Comparison of ENCODE assay signal across 22 cellular contexts in the genomic region with DNA sequence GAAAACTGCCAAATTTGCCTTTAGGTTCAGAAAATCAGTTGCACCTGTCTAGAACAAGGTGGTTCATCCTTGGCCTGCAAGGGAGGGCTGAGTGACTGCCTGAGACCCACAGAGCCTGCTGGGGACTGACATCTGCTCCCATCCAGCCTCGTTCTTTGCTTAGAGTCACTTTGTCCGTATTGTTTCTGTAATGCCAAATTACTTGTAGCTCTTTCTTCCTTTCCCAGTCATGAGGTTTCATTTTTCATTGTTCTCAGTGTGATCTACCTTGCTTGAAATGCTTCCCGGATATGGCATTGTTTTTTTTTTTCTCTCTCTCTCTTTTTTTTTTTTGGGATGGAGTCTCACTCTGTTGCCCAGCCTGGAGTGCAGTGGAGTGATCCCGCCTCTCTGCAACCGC. TPM values are rescaled to one million over a fixed set of nuclear protein-coding genes. Genes with fewer than 3 reads are reported as not detected.
A peak's percentile ranks its signal among the peaks of the same experiment; 100 is the strongest.
DNase-seq lines count a peak whose midpoint lies in the region; ATAC-seq and TF ChIP-seq lines count a peak whose summit lies in the region.
"Had no signal": no experiment of that assay in that cellular context is flagged by ENCODE, and none has a peak within 500 bp of the region (broad histone marks: within the 10 kb centered on the region; RNA-seq: fewer than 3 reads in every experiment).

No MANE protein-coding gene starts in this region.

- no peak overlapping the region for H3K27ac Mint-ChIP-seq in activated CD4-positive, alpha-beta T cell treated with anti-CD3 and anti-CD28 coated beads for 36 hours
- H3K27ac Mint-ChIP-seq in activated T-helper 1 cell treated with anti-CD3 and anti-CD28 coated beads, Interleukin-12 subunit alpha, Interleukin-12 subunit beta, Interleukin-2, Interleukin-4 antibody, amounts not matched to agents 30 ng/mL and 10 ng/mL and 1 ng/mL, durations not matched to agents 14 hours and 24 hours and 36 hours, result no peak overlapping the region
- H3K27ac Mint-ChIP-seq: activated naive CD4-positive, alpha-beta T cell treated with anti-CD3 and anti-CD28 coated beads, Interleukin-2, amount 50 U/mL, for 24 hours; activated T-cell treated with anti-CD3 and anti-CD28 coated beads, Interleukin-2, amount 50 U/mL, for 72 hours had no signal

- no peak for ATAC-seq in left ventricle myocardium superior
- no peak for ATAC-seq in left lung
- ATAC-seq in gastrocnemius medialis, result no peak
- no peak for ATAC-seq in activated CD4-positive, alpha-beta T cell treated with anti-CD3 and anti-CD28 coated beads for 36 hours
- ATAC-seq: activated CD4-positive, CD25-positive, alpha-beta regulatory T cell treated with anti-CD3 and anti-CD28 coated beads, Interleukin-2, amount 50 U/mL, for 24 hours; activated T-cell treated with anti-CD3 and anti-CD28 coated beads, Interleukin-2, amount 50 U/mL, for 72 hours; stimulated activated naive CD8-positive, alpha-beta T cell treated with anti-CD3 and anti-CD28 coated beads, Interleukin-15, amount 100 ng/mL, for 72 hours had no signal

- DNase-seq in right atrium auricular region (ENCODE audit: low spot score) (no peak), left ventricle myocardium superior (no peak), left lung (no peak), gastrocnemius medialis (no peak), NCI-H2029 treated with DMSO at 0.1 percent for 48 hours (lab: John Stamatoyannopoulos, UW) (no peak), D341Med (ENCODE audit: low spot score) (no peak)
- DNase-seq in activated CD4-positive, alpha-beta T cell treated with anti-CD3 and anti-CD28 coated beads for 36 hours, result no peak
- no peak for DNase-seq in activated T-helper 1 cell treated with anti-CD3 and anti-CD28 coated beads, Interleukin-12 subunit alpha, Interleukin-12 subunit beta, Interleukin-2, Interleukin-4 antibody, amounts not matched to agents 30 ng/mL and 10 ng/mL and 1 ng/mL, durations not matched to agents 14 hours and 24 hours and 36 hours (ENCODE audit: low spot score)
- DNase-seq: activated CD8-positive, alpha-beta memory T cell treated with anti-CD3 and anti-CD28 coated beads for 24 hours; activated T-cell treated with anti-CD3 and anti-CD28 coated beads, Interleukin-2, amount 50 U/mL, for 72 hours; HCEC 1CT; MG63; NCI-H1436; NCI-H2227 treated with DMSO at 0.1 percent for 48 hours; NCI-H82; PC-9; stimulated activated naive CD8-positive, alpha-beta T cell treated with anti-CD3 and anti-CD28 coated beads, Interleukin-15, amount 100 ng/mL, for 72 hours; T-helper 9 cell had no signal

- peak overlapping the region; percentile 75 to 85 for H3K27ac ChIP-seq in right atrium auricular region
- H3K27ac ChIP-seq in left lung, result peak overlapping the region; percentile 63 to 74
- peak overlapping the region; percentile 47 to 74 (median 68) for H3K27ac ChIP-seq in gastrocnemius medialis
- H3K27ac ChIP-seq: foreskin keratinocyte, PC-9, SK-N-MC had no signal

- peaks cover 0 to 57% of the 10 kb centered on the region in 2 donors for H3K4me1 ChIP-seq in right atrium auricular region
- peaks cover 12 to 27% of the 10 kb centered on the region in 2 donors for H3K4me1 ChIP-seq in left lung
- H3K4me1 ChIP-seq in gastrocnemius medialis, result peaks cover 7 to 19% of the 10 kb centered on the region in 2 donors

- H3K36me3 Mint-ChIP-seq in activated CD4-positive, alpha-beta T cell treated with anti-CD3 and anti-CD28 coated beads for 36 hours (ENCODE audit: low read depth), result peaks cover 12% of the 10 kb centered on the region
- peaks cover 2% of the 10 kb centered on the region for H3K36me3 Mint-ChIP-seq in activated T-helper 1 cell treated with anti-CD3 and anti-CD28 coated beads, Interleukin-12 subunit alpha, Interleukin-12 subunit beta, Interleukin-2, Interleukin-4 antibody, amounts not matched to agents 30 ng/mL and 10 ng/mL and 1 ng/mL, durations not matched to agents 14 hours and 24 hours and 36 hours (ENCODE audit: low read depth)

- H3K4me3 Mint-ChIP-seq in activated CD4-positive, alpha-beta T cell treated with anti-CD3 and anti-CD28 coated beads for 36 hours, result no peak overlapping the region
- H3K4me3 Mint-ChIP-seq in activated T-helper 1 cell treated with anti-CD3 and anti-CD28 coated beads, Interleukin-12 subunit alpha, Interleukin-12 subunit beta, Interleukin-2, Interleukin-4 antibody, amounts not matched to agents 30 ng/mL and 10 ng/mL and 1 ng/mL, durations not matched to agents 14 hours and 24 hours and 36 hours, result no peak overlapping the region
- H3K4me3 Mint-ChIP-seq: activated naive CD4-positive, alpha-beta T cell treated with anti-CD3 and anti-CD28 coated beads, Interleukin-2, amount 50 U/mL, for 24 hours; activated T-cell treated with anti-CD3 and anti-CD28 coated beads, Interleukin-2, amount 50 U/mL, for 72 hours had no signal

- TF ChIP-seq CTCF in right atrium auricular region (IDR thresholded peaks at IDR 0.05) (no peak), left lung (IDR thresholded peaks at IDR 0.05) (no peak), gastrocnemius medialis (IDR thresholded peaks at IDR 0.05 in 4 of 5, conservative IDR thresholded peaks at IDR 0.05 in 1 of 5) (no peak)

- CTCF ChIA-PET in activated CD4-positive, alpha-beta T cell treated with anti-CD3 and anti-CD28 coated beads for 36 hours (lab: Charles Lee), result interaction anchor here (0.6 kb wide), 1 partner anchor 260 kb away, joined by 3 read pairs; no protein-coding TSS in a partner anchor

- no peak for TF ChIP-seq POLR2A in gastrocnemius medialis (IDR thresholded peaks at IDR 0.05)

- H3K9me3 ChIP-seq in right atrium auricular region (no peaks in the 10 kb centered on the region), left lung (no peaks in the 10 kb centered on the region), gastrocnemius medialis (no peaks in the 10 kb centered on the region)
- H3K9me3 ChIP-seq: MG63 had no signal

- H3K36me3 ChIP-seq in right atrium auricular region, result no peaks in the 10 kb centered on the region
- H3K36me3 ChIP-seq in left lung, result no peaks in the 10 kb centered on the region
- no peaks in the 10 kb centered on the region for H3K36me3 ChIP-seq in gastrocnemius medialis
- H3K36me3 ChIP-seq: MG63 had no signal

- no peaks in the 10 kb centered on the region for H3K27me3 Mint-ChIP-seq in activated CD4-positive, alpha-beta T cell treated with anti-CD3 and anti-CD28 coated beads for 36 hours
- H3K27me3 Mint-ChIP-seq in activated T-helper 1 cell treated with anti-CD3 and anti-CD28 coated beads, Interleukin-12 subunit alpha, Interleukin-12 subunit beta, Interleukin-2, Interleukin-4 antibody, amounts not matched to agents 30 ng/mL and 10 ng/mL and 1 ng/mL, durations not matched to agents 14 hours and 24 hours and 36 hours (ENCODE audit: insufficient read depth), result peaks cover 11% of the 10 kb centered on the region
- H3K27me3 Mint-ChIP-seq: activated naive CD4-positive, alpha-beta T cell treated with anti-CD3 and anti-CD28 coated beads, Interleukin-2, amount 50 U/mL, for 24 hours had no signal

- POLR2A ChIA-PET in activated CD4-positive, alpha-beta T cell treated with anti-CD3 and anti-CD28 coated beads for 36 hours (lab: Charles Lee), result no interaction called here

- H3K4me1 Mint-ChIP-seq in activated CD4-positive, alpha-beta T cell treated with anti-CD3 and anti-CD28 coated beads for 36 hours, result peaks cover 2% of the 10 kb centered on the region
- no peaks in the 10 kb centered on the region for H3K4me1 Mint-ChIP-seq in activated T-helper 1 cell treated with anti-CD3 and anti-CD28 coated beads, Interleukin-12 subunit alpha, Interleukin-12 subunit beta, Interleukin-2, Interleukin-4 antibody, amounts not matched to agents 30 ng/mL and 10 ng/mL and 1 ng/mL, durations not matched to agents 14 hours and 24 hours and 36 hours (ENCODE audit: low read depth)

- H3K4me3 ChIP-seq in right atrium auricular region (no peak overlapping the region), left lung (no peak overlapping the region), gastrocnemius medialis (no peak overlapping the region)
- H3K4me3 ChIP-seq: MG63, PC-9, SK-N-MC had no signal

- H3K27me3 ChIP-seq in right atrium auricular region (no peaks in the 10 kb centered on the region), left lung (no peaks in the 10 kb centered on the region), gastrocnemius medialis (no peaks in the 10 kb centered on the region)
- H3K27me3 ChIP-seq: foreskin keratinocyte, MG63 had no signal

- in situ Hi-C loops in gastrocnemius medialis (cut with MboI; ENCODE audit: low sequenced_read_pairs in 4 of 4), result no loop called here

- peaks cover 17% of the 10 kb centered on the region for H3K9me3 Mint-ChIP-seq in activated CD4-positive, alpha-beta T cell treated with anti-CD3 and anti-CD28 coated beads for 36 hours (ENCODE audit: low read depth)
- H3K9me3 Mint-ChIP-seq in activated T-helper 1 cell treated with anti-CD3 and anti-CD28 coated beads, Interleukin-12 subunit alpha, Interleukin-12 subunit beta, Interleukin-2, Interleukin-4 antibody, amounts not matched to agents 30 ng/mL and 10 ng/mL and 1 ng/mL, durations not matched to agents 14 hours and 24 hours and 36 hours, result peaks cover 19% of the 10 kb centered on the region

- intact Hi-C loops in left ventricle myocardium superior (cut with micrococcal nuclease) (no loop called here), left lung (cut with DNase I) (no loop called here), gastrocnemius medialis (cut with DNase I; ENCODE audit: low total_unique reads) (no loop called here)
- intact Hi-C loops in activated CD4-positive, alpha-beta T cell treated with anti-CD3 and anti-CD28 coated beads for 36 hours (cut with DNase I, micrococcal nuclease), result no loop called here
- intact Hi-C loops in activated T-helper 1 cell treated with anti-CD3 and anti-CD28 coated beads, Interleukin-12 subunit alpha, Interleukin-12 subunit beta, Interleukin-2, Interleukin-4 antibody, amounts not matched to agents 30 ng/mL and 10 ng/mL and 1 ng/mL, durations not matched to agents 14 hours and 24 hours and 36 hours (cut with micrococcal nuclease), result no loop called here

RNA-seq across cellular contexts. Expression of gene TSPAN9, which starts 21.3 kb away (rescaled TPM):
- total RNA-seq in right atrium auricular region (100 to 1,000 TPM; 103 to 185 TPM), left ventricle myocardium superior (159 TPM), left lung (10 to 100 TPM; 35.6 to 36.8 TPM), gastrocnemius medialis (1 to 10 TPM; 4.7 to 9.4 (median 7.4) TPM)
- 1 to 10 TPM in 1 of 2 experiments, under 1 TPM in 1; 0.82 to 1.3 TPM for total RNA-seq in activated CD4-positive, alpha-beta T cell treated with anti-CD3 and anti-CD28 coated beads for 36 hours
- total RNA-seq in activated T-helper 1 cell treated with anti-CD3 and anti-CD28 coated beads, Interleukin-12 subunit alpha, Interleukin-12 subunit beta, Interleukin-2, Interleukin-4 antibody, amounts not matched to agents 30 ng/mL and 10 ng/mL and 1 ng/mL, durations not matched to agents 14 hours and 24 hours and 36 hours, result 0.44 and 0.47 TPM in 2 replicates
